17 cellular contexts compared by ENCODE assay signal in the genomic region with DNA sequence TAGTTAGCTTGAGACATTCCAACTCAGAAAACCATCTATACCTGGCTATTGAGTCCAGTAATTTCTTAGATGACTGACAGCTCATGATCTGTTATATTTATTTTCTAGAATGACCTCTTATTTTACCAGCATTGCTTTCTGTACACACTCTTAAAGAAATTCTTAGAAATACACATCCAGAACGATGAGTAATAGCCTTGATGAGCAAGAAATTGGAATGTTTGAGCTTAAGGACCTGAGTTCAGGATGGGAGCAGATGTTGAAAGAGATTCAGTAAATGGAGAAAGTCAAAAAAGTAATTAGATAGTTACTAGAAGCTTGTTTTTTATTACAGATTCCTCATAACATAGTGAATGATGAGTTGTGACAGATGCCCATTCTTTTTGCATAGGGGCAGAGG. TPM values are rescaled to one million over a fixed set of nuclear protein-coding genes. Genes with fewer than 3 reads are reported as not detected.
A peak's percentile ranks its signal among the peaks of the same experiment; 100 is the strongest.
DNase-seq lines count a peak whose midpoint lies in the region; ATAC-seq and TF ChIP-seq lines count a peak whose summit lies in the region.
"Had no signal": no experiment of that assay in that cellular context is flagged by ENCODE, and none has a peak within 500 bp of the region (broad histone marks: within the 10 kb centered on the region; RNA-seq: fewer than 3 reads in every experiment).

No MANE protein-coding gene starts in this region.

- no peak overlapping the region for H3K4me3 Mint-ChIP-seq in HFFc6
- no peak overlapping the region for H3K4me3 Mint-ChIP-seq in central memory CD8-positive, alpha-beta T cell
- H3K4me3 Mint-ChIP-seq in natural killer cell = peak overlapping the region; percentile 14
- H3K4me3 Mint-ChIP-seq: B cell, GM23338 had no signal

- peaks cover 10% of the 10 kb centered on the region; the same call in 1 of the 2 replicates for H3K4me1 Mint-ChIP-seq in HFFc6 (ENCODE audit: low read depth)
- peaks cover 76% of the 10 kb centered on the region for H3K4me1 Mint-ChIP-seq in central memory CD8-positive, alpha-beta T cell
- H3K4me1 Mint-ChIP-seq in natural killer cell = peaks cover 83 to 88% of the 10 kb centered on the region in 2 donors
- H3K4me1 Mint-ChIP-seq: B cell, GM23338 had no signal

- no peak for TF ChIP-seq CTCF in HFFc6 (IDR thresholded peaks at IDR 0.05)
- no peak for TF ChIP-seq CTCF in natural killer cell (IDR thresholded peaks at IDR 0.05)

- H3K27ac Mint-ChIP-seq in HFFc6 (no peak overlapping the region), natural killer cell (peak overlapping the region; percentile 83 to 84)
- peak overlapping the region; percentile 80 for H3K27ac Mint-ChIP-seq in central memory CD8-positive, alpha-beta T cell (ENCODE audit: low read depth)
- H3K27ac Mint-ChIP-seq: B cell, GM23338 had no signal

- no peak for ATAC-seq in central memory CD8-positive, alpha-beta T cell (replicated peaks; ENCODE audit: extremely low read depth, poor library complexity, severe bottlenecking)
- ATAC-seq in natural killer cell (no peak), GM18498 (IDR thresholded peaks at IDR 0.05; ENCODE audit: unreplicated experiment) (no peak), GM19328 (IDR thresholded peaks at IDR 0.05; ENCODE audit: unreplicated experiment) (no peak)
- ATAC-seq: GM23338, HepG2 had no signal

- H3K27me3 ChIP-seq in MG63 = no peaks in the 10 kb centered on the region

- no peak overlapping the region for H3K4me3 ChIP-seq in MG63
- H3K4me3 ChIP-seq: GM23338 had no signal

- no peaks in the 10 kb centered on the region for H3K9me3 ChIP-seq in MG63

- H3K27me3 Mint-ChIP-seq in HFFc6 (ENCODE audit: insufficient read depth) = no peaks in the 10 kb centered on the region
- no peaks in the 10 kb centered on the region for H3K27me3 Mint-ChIP-seq in central memory CD8-positive, alpha-beta T cell
- no peaks in the 10 kb centered on the region for H3K27me3 Mint-ChIP-seq in natural killer cell (ENCODE audit: low read depth in 2 of 2)
- H3K27me3 Mint-ChIP-seq: CD4-positive, CD25-positive, alpha-beta regulatory T cell had no signal

- DNase-seq in HFFc6 (peak; percentile 7), RKO (ENCODE audit: low spot score) (peak; percentile 34), natural killer cell (no peak), MG63 (no peak), inferior parietal cortex (ENCODE audit: extremely low spot score) (no peak)
- DNase-seq in central memory CD8-positive, alpha-beta T cell (ENCODE audit: low spot score in 2 of 2) = no peak
- DNase-seq: Caco-2; CD4-positive, CD25-positive, alpha-beta regulatory T cell; DMS153; NCI-H187 treated with DMSO at 0.1 percent for 48 hours; NCI-H69 had no signal

- H3K9me3 Mint-ChIP-seq in HFFc6 (no peaks in the 10 kb centered on the region), natural killer cell (no peaks in the 10 kb centered on the region)
- no peaks in the 10 kb centered on the region for H3K9me3 Mint-ChIP-seq in central memory CD8-positive, alpha-beta T cell
- H3K9me3 Mint-ChIP-seq: CD4-positive, CD25-positive, alpha-beta regulatory T cell had no signal

- H3K36me3 Mint-ChIP-seq in HFFc6 (ENCODE audit: low read depth) (no peaks in the 10 kb centered on the region), natural killer cell (peaks cover 68% of the 10 kb centered on the region)
- H3K36me3 Mint-ChIP-seq in central memory CD8-positive, alpha-beta T cell (ENCODE audit: insufficient read depth) = peaks cover 82% of the 10 kb centered on the region

- intact Hi-C loops in natural killer cell (cut with micrococcal nuclease) = no loop called here

- no peaks in the 10 kb centered on the region for H3K36me3 ChIP-seq in MG63

RNA-seq across cellular contexts. Expression of gene PYHIN1, which starts 11.7 kb away (rescaled TPM):
- not detected for total RNA-seq in HFFc6 (2021; fragmentation: NEBNext Ultra II Directional; extraction: Animal tissue kit (Norgen Biotek cat#: 25700))
- total RNA-seq in natural killer cell = 100 to 1,000 TPM; 171 to 313 (median 197) TPM
- total RNA-seq in MG63 (2014; rRNA removed; shearing (Covaris generic); ENCODE audit: low replicate concordance) = not detected in 2 replicates
- total RNA-seq: Caco-2, GM23338, HepG2, RPMI7951 had no signal

Comparison
In these comparisons a context has a peak if more than half of its experiments do, and no peak if none do; other contexts are left out.
1. DNase-seq: peak in HFFc6 (single experiment) and RKO (single experiment); none in central memory CD8-positive, alpha-beta T cell (0 of 2), natural killer cell (single experiment), MG63 (single experiment) and inferior parietal cortex (single experiment).
2. RNA of gene PYHIN1, which starts 11.7 kb away (total RNA-seq): 171 to 313 TPM in natural killer cell; not detected in HFFc6 and not detected in MG63; every median in the first group is over 100 times any median in the second.